In the genomic region with DNA sequence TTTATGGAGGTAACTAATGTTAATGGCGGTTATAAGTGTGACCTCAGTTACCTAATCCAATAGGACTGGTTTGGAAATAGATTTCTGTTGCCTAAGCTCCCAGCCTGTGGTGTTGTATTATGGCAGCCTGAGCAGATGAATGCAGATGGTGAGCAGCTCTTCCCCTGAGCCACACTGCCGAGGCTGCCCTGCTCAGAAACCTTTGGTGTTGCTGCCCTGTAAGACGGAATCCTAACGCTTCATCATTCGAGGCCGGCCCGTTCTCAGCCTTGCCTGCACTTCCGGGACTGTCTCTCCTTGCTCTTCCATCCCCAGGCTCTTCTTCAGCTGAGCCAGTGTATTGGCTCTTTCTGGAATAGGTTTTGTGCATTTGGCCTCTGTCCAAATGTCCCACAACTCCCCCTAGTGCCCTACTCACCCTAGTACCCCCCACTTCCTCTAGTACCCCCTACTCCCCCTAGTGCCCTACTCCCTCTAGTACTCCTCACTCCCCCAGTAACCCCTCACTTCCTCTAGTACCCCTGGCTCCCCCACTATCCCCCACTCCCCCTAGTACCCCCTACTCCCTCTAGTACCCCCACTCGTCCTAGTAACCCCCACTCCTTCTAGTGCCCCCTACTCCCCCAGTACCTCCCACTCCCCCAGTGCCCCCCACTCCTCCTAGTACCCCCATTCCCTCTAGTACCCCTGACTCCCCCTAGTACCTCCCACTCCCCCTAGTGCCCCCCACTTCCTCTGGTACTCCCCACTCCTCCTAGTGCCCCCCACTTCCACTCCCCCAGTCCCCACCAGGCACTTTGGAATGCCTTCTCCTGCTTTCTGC, we compare ENCODE assay signal across 8 cellular contexts.
DNase-seq lines count a peak whose midpoint lies in the region; ATAC-seq, FAIRE-seq and TF ChIP-seq lines count a peak whose summit lies in the region.
"Had no signal": no experiment of that assay in that cellular context is flagged by ENCODE, and none has a peak within 500 bp of the region (broad histone marks: within the 10 kb centered on the region; RNA-seq: fewer than 3 reads in every experiment).

No MANE protein-coding gene starts in this region.

- no peaks in the 10 kb centered on the region for H3K36me3 Mint-ChIP-seq in T-helper 17 cell (ENCODE audit: low read depth)
- H3K36me3 Mint-ChIP-seq in glutamatergic neuron (ENCODE audit: unreplicated experiment): peaks cover 9% of the 10 kb centered on the region

- TF ChIP-seq CTCF in glutamatergic neuron (IDR thresholded peaks at IDR 0.05; ENCODE audit: partially characterized antibody, unreplicated experiment): no peak

- H3K4me3 Mint-ChIP-seq in T-helper 17 cell (no peak overlapping the region), glutamatergic neuron (ENCODE audit: unreplicated experiment) (no peak overlapping the region)

- peaks cover 45% of the 10 kb centered on the region for H3K4me1 Mint-ChIP-seq in T-helper 17 cell
- no peaks in the 10 kb centered on the region for H3K4me1 Mint-ChIP-seq in glutamatergic neuron (ENCODE audit: low read depth, unreplicated experiment)

- H3K27me3 Mint-ChIP-seq in T-helper 17 cell: no peaks in the 10 kb centered on the region
- peaks cover 2% of the 10 kb centered on the region for H3K27me3 Mint-ChIP-seq in glutamatergic neuron (ENCODE audit: unreplicated experiment)

- peaks cover 3% of the 10 kb centered on the region for H3K9me3 Mint-ChIP-seq in glutamatergic neuron (ENCODE audit: unreplicated experiment)

- FAIRE-seq in GM19239 (lab: Jason Lieb, UNC): no peak

- H3K27ac Mint-ChIP-seq in T-helper 17 cell (peak overlapping the region; percentile 93), glutamatergic neuron (ENCODE audit: unreplicated experiment) (peak overlapping the region; percentile 17)

- H3K9me3 ChIP-seq in T-helper 17 cell (ENCODE audit: control insufficient read depth, low read length, poor library complexity, severe bottlenecking): no peaks in the 10 kb centered on the region

- peak; percentile 81 for DNase-seq in D341Med (ENCODE audit: low spot score)
- DNase-seq in GM19239 (ENCODE audit: insufficient read length, low spot score): peak; percentile 54
- no peak for DNase-seq in T-helper 17 cell
- no peak for DNase-seq in glutamatergic neuron
- DNase-seq in cerebellar cortex (ENCODE audit: low spot score): no peak
- DNase-seq: activated T-cell treated with anti-CD3 and anti-CD28 coated beads, Interleukin-2, amount 50 U/mL, for 72 hours had no signal

- ATAC-seq in T-helper 17 cell: no peak
- no peak for ATAC-seq in HG03342 (IDR thresholded peaks at IDR 0.05; ENCODE audit: unreplicated experiment)
- no peak for ATAC-seq in HG02884 (IDR thresholded peaks at IDR 0.05; ENCODE audit: unreplicated experiment)

Comparison
In these comparisons a context has a peak if more than half of its experiments do, and no peak if none do; other contexts are left out.
1. DNase-seq: peak in D341Med (single experiment) and GM19239 (single experiment); none in T-helper 17 cell (0 of 3), glutamatergic neuron (single experiment) and cerebellar cortex (single experiment).